30 cellular contexts compared by ENCODE assay signal in genomic region chr1:175715791-175716190, GRCh38. TPM values are rescaled to one million over a fixed set of nuclear protein-coding genes. Genes with fewer than 3 reads are reported as not detected.
"Had no signal": no experiment of that assay in that cellular context is flagged by ENCODE, and none has a peak within 500 bp of the region (broad histone marks: within the 10 kb centered on the region; RNA-seq: fewer than 3 reads in every experiment).

No MANE protein-coding gene starts in this region.

- ATAC-seq: activated CD8-positive, alpha-beta memory T cell treated with anti-CD3 and anti-CD28 coated beads, Interleukin-2, amount 10 ng/mL, durations not matched to agents 7 days and 5 days; activated naive CD8-positive, alpha-beta T cell treated with anti-CD3 and anti-CD28 coated beads, Interleukin-2, amount 50 U/mL, for 24 hours had no signal

- DNase-seq: activated CD4-positive, alpha-beta memory T cell treated with anti-CD3 and anti-CD28 coated beads, Interleukin-2, amount 10 ng/mL, durations not matched to agents 7 days and 5 days; activated CD4-positive, alpha-beta T cell treated with anti-CD3 and anti-CD28 coated beads for 1 hour; activated CD4-positive, alpha-beta T cell treated with anti-CD3 and anti-CD28 coated beads for 48 hours; activated CD4-positive, CD25-positive, alpha-beta regulatory T cell; activated CD8-positive, alpha-beta memory T cell treated with anti-CD3 and anti-CD28 coated beads for 24 hours; activated CD8-positive, alpha-beta memory T cell treated with anti-CD3 and anti-CD28 coated beads, Interleukin-2, amount 10 ng/mL, durations not matched to agents 7 days and 5 days; activated CD8-positive, alpha-beta memory T cell treated with anti-CD3 and anti-CD28 coated beads, Interleukin-2, amount 50 U/mL, for 48 hours; activated effector memory CD4-positive, alpha-beta T cell treated with Interleukin-2 at 50 U/mL for 16 hours; activated naive CD4-positive, alpha-beta T cell treated with anti-CD3 and anti-CD28 coated beads, Interleukin-2, amount 10 ng/mL, durations not matched to agents 7 days and 5 days; activated naive CD8-positive, alpha-beta T cell treated with anti-CD3 and anti-CD28 coated beads, Interleukin-2, amount 50 U/mL, for 24 hours; activated T-cell treated with anti-CD3 and anti-CD28 coated beads, Interleukin-2, amount 50 U/mL, for 48 hours; central memory CD4-positive, alpha-beta T cell; MM.1S; MV-4-11; NCI-H1092; NCI-H1436 treated with DMSO at 0.1 percent for 48 hours; NCI-H187 treated with DMSO at 0.1 percent for 48 hours; NCI-H2081; NCI-H345; NCI-H526 treated with DMSO at 0.1 percent for 48 hours; PC-9; Right ventricle myocardium superior; SW 1271; T-helper 1 cell; T-helper 2 cell; T-helper 9 cell had no signal

RNA-seq across cellular contexts. Expression of gene TNR, which starts 27.6 kb away (rescaled TPM):
- total RNA-seq: activated CD4-positive, alpha-beta memory T cell treated with anti-CD3 and anti-CD28 coated beads, Interleukin-2, amount 10 ng/mL, durations not matched to agents 7 days and 5 days; activated CD8-positive, alpha-beta memory T cell treated with anti-CD3 and anti-CD28 coated beads, Interleukin-2, amount 10 ng/mL, durations not matched to agents 7 days and 5 days; bronchial epithelial cell; LHCN-M2; NCI-H460; OCI-LY7; PC-9; Right ventricle myocardium superior had no signal
